ENCODE assay signal across 10 cellular contexts in the genomic region with DNA sequence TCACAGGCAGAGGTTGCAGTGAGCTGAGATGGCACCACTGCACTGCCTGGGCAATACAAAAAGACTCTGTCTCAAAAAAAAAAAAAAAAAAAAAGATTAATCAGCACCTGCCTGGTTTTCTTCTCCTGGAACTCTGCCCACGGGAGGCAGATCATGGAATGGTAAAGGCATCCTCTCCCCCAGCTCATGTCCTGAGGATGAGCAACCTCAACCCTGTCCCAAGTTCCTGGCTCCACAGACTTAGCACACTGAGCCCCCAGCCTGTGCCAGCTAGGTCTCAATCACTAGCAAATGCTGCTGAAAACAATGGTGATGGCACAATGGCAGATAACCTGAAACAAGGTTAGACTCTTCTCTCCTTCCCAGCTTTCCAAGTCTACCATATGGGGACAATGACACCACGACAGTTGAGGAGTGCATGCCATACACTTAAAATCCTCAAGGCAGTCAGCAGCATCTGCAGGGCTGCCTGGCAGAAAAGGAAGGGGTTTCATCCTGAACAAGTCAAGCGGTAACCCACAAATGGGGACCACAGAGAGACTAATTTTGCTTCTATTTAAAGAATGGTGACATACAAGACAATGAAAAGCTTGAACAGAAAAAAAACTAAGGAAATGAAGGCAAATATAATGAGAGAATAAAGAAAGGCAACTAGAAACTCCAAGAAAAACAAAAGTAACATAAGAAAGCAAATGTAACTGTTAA. TPM values are rescaled to one million over a fixed set of nuclear protein-coding genes. Genes with fewer than 3 reads are reported as not detected.
A peak's percentile ranks its signal among the peaks of the same experiment; 100 is the strongest.
DNase-seq lines count a peak whose midpoint lies in the region; ATAC-seq, FAIRE-seq and TF ChIP-seq lines count a peak whose summit lies in the region.
"Had no signal": no experiment of that assay in that cellular context is flagged by ENCODE, and none has a peak within 500 bp of the region (broad histone marks: within the 10 kb centered on the region; RNA-seq: fewer than 3 reads in every experiment).

No MANE protein-coding gene starts in this region.

- no peak for TF ChIP-seq EP300 in GM12878 (IDR thresholded peaks at IDR 0.05; ENCODE audit: borderline replicate concordance in 1 of 2, control insufficient read depth in 1 of 2, low read depth in 2 of 2, low read length in 2 of 2)

- no peak for TF ChIP-seq RAD21 in GM12878 (IDR thresholded peaks at IDR 0.05; ENCODE audit: insufficient read depth, low read depth, low read length)

- no peak overlapping the region for H3K9ac ChIP-seq in GM12878 (ENCODE audit: control insufficient read depth, insufficient read depth, low read length)

- H3K27ac ChIP-seq in GM12878 (ENCODE audit: control insufficient read depth, insufficient read depth) = peak overlapping the region; percentile 53
- H3K27ac ChIP-seq in WERI-Rb-1 = no peak overlapping the region
- H3K27ac ChIP-seq: adrenal gland had no signal

- TF ChIP-seq CTCF in NB4 (IDR thresholded peaks at IDR 0.05; ENCODE audit: low read depth, low read length) = no peak
- TF ChIP-seq CTCF in GM12878 (IDR thresholded peaks at IDR 0.05 in 2 of 3, conservative IDR thresholded peaks at IDR 0.05 in 1 of 3; ENCODE audit: control insufficient read depth in 2 of 3, extremely low read depth in 1 of 3, insufficient read depth in 1 of 3, low read depth in 3 of 3, low read length in 3 of 3) = no peak
- no peak for TF ChIP-seq CTCF in type B pancreatic cell (conservative IDR thresholded peaks at IDR 0.05)
- TF ChIP-seq CTCF in WERI-Rb-1 (IDR thresholded peaks at IDR 0.05; ENCODE audit: low read depth, low read length) = no peak

- RAD21 ChIA-PET in GM12878 (lab: Charles Lee; ENCODE audit: unreplicated experiment) = interaction anchor here (0.6 to 0.7 kb wide), 2 partner anchors 220 to 495 kb away, joined by 3 to 4 read pairs; no protein-coding TSS in a partner anchor

- FAIRE-seq in GM12878 (lab: Jason Lieb, UNC) = peak; percentile 77

- peak overlapping the region; percentile 21 for H3K4me3 ChIP-seq in NB4 (ENCODE audit: low read depth, low read length)
- H3K4me3 ChIP-seq in GM12878 = peak overlapping the region; percentile 33; the same call in 1 of the 2 replicates
- no peak overlapping the region for H3K4me3 ChIP-seq in WERI-Rb-1 (ENCODE audit: low read depth, low read length)
- H3K4me3 ChIP-seq: adrenal gland had no signal

- peaks cover 30% of the 10 kb centered on the region for H3K36me3 Mint-ChIP-seq in activated CD8-positive, alpha-beta memory T cell treated with anti-CD3 and anti-CD28 coated beads, Interleukin-2, amount 10 ng/mL, durations not matched to agents 7 days and 5 days
- peaks cover 10% of the 10 kb centered on the region for H3K36me3 Mint-ChIP-seq in type B pancreatic cell

- H4K20me1 ChIP-seq in GM12878 (ENCODE audit: control insufficient read depth, insufficient read depth) = no peaks in the 10 kb centered on the region; the same call in 1 of the 2 replicates

- in situ Hi-C loops in GM12878 (cut with MboI) = no loop called here

- no peaks in the 10 kb centered on the region for H3K9me3 ChIP-seq in GM12878 (replicated peaks; ENCODE audit: control insufficient read depth, insufficient read depth, low read length)
- H3K9me3 ChIP-seq in WERI-Rb-1 (ENCODE audit: severe bottlenecking) = peaks cover 3% of the 10 kb centered on the region
- H3K9me3 ChIP-seq: adrenal gland had no signal

- peak overlapping the region; percentile 42 for H3K4me3 Mint-ChIP-seq in activated CD8-positive, alpha-beta memory T cell treated with anti-CD3 and anti-CD28 coated beads, Interleukin-2, amount 10 ng/mL, durations not matched to agents 7 days and 5 days
- H3K4me3 Mint-ChIP-seq in type B pancreatic cell = no peak overlapping the region

- POLR2A ChIA-PET in GM12878 (lab: Charles Lee) = interaction anchor here (0.6 to 1.1 kb wide), 5 partner anchors 13 to 305 kb away, joined by 5 to 8 read pairs (median 5); a partner anchor contains a TSS

- H3K36me3 ChIP-seq in GM12878 (ENCODE audit: control insufficient read depth in 2 of 2, insufficient read depth in 2 of 2, low read length in 1 of 2) (peaks cover 0 to 4% of the 10 kb centered on the region in 2 experiments; a peak in 2 of 4 replicates), WERI-Rb-1 (peaks cover 52% of the 10 kb centered on the region)
- H3K36me3 ChIP-seq: adrenal gland had no signal

- TF ChIP-seq POLR2A in NB4 (IDR thresholded peaks at IDR 0.05; ENCODE audit: extremely low read depth, insufficient read length) = no peak
- no peak for TF ChIP-seq POLR2A in GM12878 (IDR thresholded peaks at IDR 0.05; ENCODE audit: low read depth, low read length)

- H3K27ac Mint-ChIP-seq in activated CD8-positive, alpha-beta memory T cell treated with anti-CD3 and anti-CD28 coated beads, Interleukin-2, amount 10 ng/mL, durations not matched to agents 7 days and 5 days = peak overlapping the region; percentile 77
- no peak overlapping the region for H3K27ac Mint-ChIP-seq in type B pancreatic cell

- no peaks in the 10 kb centered on the region for H3K27me3 Mint-ChIP-seq in activated CD8-positive, alpha-beta memory T cell treated with anti-CD3 and anti-CD28 coated beads, Interleukin-2, amount 10 ng/mL, durations not matched to agents 7 days and 5 days
- no peaks in the 10 kb centered on the region for H3K27me3 Mint-ChIP-seq in type B pancreatic cell

- H3K79me2 ChIP-seq in GM12878 (ENCODE audit: control insufficient read depth, insufficient read depth, low read length) = peaks cover 72% of the 10 kb centered on the region

- H3K27me3 ChIP-seq in GM12878 (replicated peaks in 1 of 2; ENCODE audit: control insufficient read depth in 2 of 2, insufficient read depth in 2 of 2, low read length in 1 of 2) (no peaks in the 10 kb centered on the region), WERI-Rb-1 (ENCODE audit: insufficient read depth, low read depth, severe bottlenecking) (no peaks in the 10 kb centered on the region)
- H3K27me3 ChIP-seq: adrenal gland had no signal

- peaks cover 34% of the 10 kb centered on the region for H3K4me1 ChIP-seq in GM12878 (ENCODE audit: control insufficient read depth, insufficient read depth, low read length)

- peaks cover 38% of the 10 kb centered on the region for H3K4me1 Mint-ChIP-seq in activated CD8-positive, alpha-beta memory T cell treated with anti-CD3 and anti-CD28 coated beads, Interleukin-2, amount 10 ng/mL, durations not matched to agents 7 days and 5 days
- H3K4me1 Mint-ChIP-seq in type B pancreatic cell (ENCODE audit: unreplicated experiment) = peaks cover 17% of the 10 kb centered on the region

- CTCF ChIA-PET in activated CD8-positive, alpha-beta memory T cell treated with anti-CD3 and anti-CD28 coated beads, Interleukin-2, amount 10 ng/mL, durations not matched to agents 7 days and 5 days (lab: Charles Lee) = interaction anchor here (1.3 to 4.8 kb wide), 5 partner anchors 8 to 361 kb away, joined by 3 to 18 read pairs (median 5); no protein-coding TSS in a partner anchor
- CTCF ChIA-PET in GM12878 (lab: Yijun Ruan, JAX) = interaction anchor here (0.7 to 1.1 kb wide), 5 partner anchors 28 to 319 kb away, joined by 3 to 4 read pairs (median 3); no protein-coding TSS in a partner anchor

- no peak for ATAC-seq in activated CD8-positive, alpha-beta memory T cell treated with anti-CD3 and anti-CD28 coated beads, Interleukin-2, amount 10 ng/mL, durations not matched to agents 7 days and 5 days
- peak; percentile 27 for ATAC-seq in GM12878

- peak; percentile 75 for DNase-seq in activated CD8-positive, alpha-beta memory T cell treated with anti-CD3 and anti-CD28 coated beads, Interleukin-2, amount 10 ng/mL, durations not matched to agents 7 days and 5 days
- no peak for DNase-seq in activated CD8-positive, alpha-beta memory T cell treated with anti-CD3 and anti-CD28 coated beads, Interleukin-2, amount 50 U/mL, for 4 hours
- DNase-seq in NB4 (ENCODE audit: low read depth) (peak; percentile 56), GM12878 (ENCODE audit: low read depth, low spot score) (peak; percentile 72), type B pancreatic cell (ENCODE audit: extremely low spot score, unreplicated experiment) (peak; percentile 18), WERI-Rb-1 (no peak), hypothalamus (lab: John Stamatoyannopoulos, UW) (no peak), A172 (ENCODE audit: low spot score) (no peak)
- DNase-seq: stimulated activated naive CD4-positive, alpha-beta T cell had no signal

- WGBS in GM12878 (ENCODE audit: insufficient coverage, insufficient replicate concordance, low lambda C conversion rate, missing lambda C conversion rate) = 6% methylated on average over 3 of the region's 3 CpGs

- H3K9me3 Mint-ChIP-seq in activated CD8-positive, alpha-beta memory T cell treated with anti-CD3 and anti-CD28 coated beads, Interleukin-2, amount 10 ng/mL, durations not matched to agents 7 days and 5 days (ENCODE audit: low read depth) = no peaks in the 10 kb centered on the region
- H3K9me3 Mint-ChIP-seq in type B pancreatic cell = no peaks in the 10 kb centered on the region

- H3K4me2 ChIP-seq in GM12878 (ENCODE audit: control insufficient read depth, insufficient read depth) = peak overlapping the region; percentile 61

- SMC1A ChIA-PET in GM12878 (lab: Charles Lee; ENCODE audit: uncharacterized antibody, unreplicated experiment) = interaction anchor here (0.6 to 1.1 kb wide), 4 partner anchors 9 to 387 kb away, joined by 3 read pairs; no protein-coding TSS in a partner anchor

- no peak overlapping the region for H2AFZ ChIP-seq in GM12878 (ENCODE audit: control insufficient read depth, low read depth, low read length)

- intact Hi-C loops in GM12878 (cut with micrococcal nuclease; ENCODE audit: unreplicated experiment) = loop anchor here (5.0 kb wide), 1 partner anchor 362 kb away; no protein-coding TSS in a partner anchor

- BruUV-seq in GM12878 (replicated peaks; lab: Mats Ljungman, UMichigan) = TSS peak; percentile 26

RNA-seq across cellular contexts. Expression of a gene that starts 4.8 kb away (rescaled TPM):
- 10 to 100 TPM; 60.2 to 64.6 TPM for total RNA-seq in activated CD8-positive, alpha-beta memory T cell treated with anti-CD3 and anti-CD28 coated beads, Interleukin-2, amount 10 ng/mL, durations not matched to agents 7 days and 5 days
- 93.0 and 108 TPM in 2 replicates for total RNA-seq in GM12878 (2013; cell fraction: nucleolus; rRNA removed)
- total RNA-seq in GM12878 (2014; rRNA removed) (31.1 and 37.1 TPM in 2 replicates), GM12878 (2014; rRNA removed; fragmentation: Illumina TruSeq; extraction: Trizol) (27.3 and 29.4 TPM in 2 replicates), GM12878 (2021) (63.5 and 63.7 TPM in 2 replicates), type B pancreatic cell (ENCODE audit: low replicate concordance) (29.5 and 43.0 TPM in 2 replicates)
- polyA plus RNA-seq in GM12878 (2011; ENCODE audit: low read depth) = 17.2 TPM
- polyA plus RNA-seq in GM12878 (2011; rRNA removed) (21.0 and 53.8 TPM in 2 replicates), GM12878 (2014; fragmentation: Illumina TruSeq; extraction: Trizol) (40.5 and 52.1 TPM in 2 replicates), GM12878 (2014; fragmentation: Nextera tagmentation; extraction: Ambion mirVana) (1 to 10 TPM in 1 of 2 experiments, under 1 TPM in 1; 0.74 to 1.4 TPM), GM12878 (2014; rRNA removed) (69.0 and 72.0 TPM in 2 replicates), GM12878 (2016; fragmentation: Nextera tagmentation; extraction: Ambion mirVana) (10 to 100 TPM; 16.3 to 19.6 TPM)
- 68.3 and 86.8 TPM in 2 replicates for polyA plus RNA-seq in GM12878 (2011; cell fraction: cytosol; rRNA removed)
- polyA plus RNA-seq in GM12878 (2011; cell fraction: nucleus; rRNA removed) = 59.7 and 73.1 TPM in 2 replicates
- 30.2 and 31.2 TPM in 2 replicates for polyA plus RNA-seq in GM12878 (2012)
- 127 and 131 TPM in 2 replicates for polyA minus RNA-seq in GM12878 (2011; rRNA and poly(A)+ RNA removed)
- polyA minus RNA-seq in GM12878 (2011; cell fraction: cytosol; rRNA and poly(A)+ RNA removed) = 34.1 and 34.6 TPM in 2 replicates
- 28.4 and 72.4 TPM in 2 replicates for polyA minus RNA-seq in GM12878 (2011; cell fraction: nucleus; rRNA and poly(A)+ RNA removed)
- total RNA-seq in A172 (2014; rRNA removed; shearing (Covaris generic)) = 22.8 and 26.1 TPM in 2 replicates

RNA-seq across cellular contexts. Expression of a gene that starts 19.6 kb away (rescaled TPM):
- total RNA-seq in activated CD8-positive, alpha-beta memory T cell treated with anti-CD3 and anti-CD28 coated beads, Interleukin-2, amount 10 ng/mL, durations not matched to agents 7 days and 5 days = 10 to 100 TPM; 11.1 to 13.1 TPM
- 21.2 and 21.8 TPM in 2 replicates for total RNA-seq in GM12878 (2013; cell fraction: nucleolus; rRNA removed)
- 5.5 TPM in 2 replicates for total RNA-seq in GM12878 (2014; rRNA removed)
- total RNA-seq in GM12878 (2014; rRNA removed; fragmentation: Illumina TruSeq; extraction: Trizol) = 10.3 and 10.4 TPM in 2 replicates
- total RNA-seq in GM12878 (2021) = 4.0 and 4.8 TPM in 2 replicates
- polyA plus RNA-seq in GM12878 (2011; ENCODE audit: low read depth) = 3.4 TPM
- 5.2 and 9.0 TPM in 2 replicates for polyA plus RNA-seq in GM12878 (2011; rRNA removed)
- polyA plus RNA-seq in GM12878 (2011; cell fraction: cytosol; rRNA removed) = 0.66 and 1.0 TPM in 2 replicates
- 8.3 and 14.5 TPM in 2 replicates for polyA plus RNA-seq in GM12878 (2011; cell fraction: nucleus; rRNA removed)
- polyA plus RNA-seq in GM12878 (2012) = 2.9 and 6.9 TPM in 2 replicates
- 15.9 and 18.1 TPM in 2 replicates for polyA plus RNA-seq in GM12878 (2014; fragmentation: Illumina TruSeq; extraction: Trizol)
- 1 to 10 TPM; 1.7 to 4.0 TPM for polyA plus RNA-seq in GM12878 (2014; fragmentation: Nextera tagmentation; extraction: Ambion mirVana)
- 11.5 and 12.2 TPM in 2 replicates for polyA plus RNA-seq in GM12878 (2014; rRNA removed)
- 1 to 10 TPM; 3.6 to 4.9 TPM for polyA plus RNA-seq in GM12878 (2016; fragmentation: Nextera tagmentation; extraction: Ambion mirVana)
- polyA minus RNA-seq in GM12878 (2011; rRNA and poly(A)+ RNA removed) = 0.98 and 1.6 TPM in 2 replicates
- polyA minus RNA-seq in GM12878 (2011; cell fraction: cytosol; rRNA and poly(A)+ RNA removed) = not detected in 2 replicates
- 1.5 and 5.4 TPM in 2 replicates for polyA minus RNA-seq in GM12878 (2011; cell fraction: nucleus; rRNA and poly(A)+ RNA removed)
- 8.9 and 9.4 TPM in 2 replicates for total RNA-seq in type B pancreatic cell (ENCODE audit: low replicate concordance)
- total RNA-seq in A172 (2014; rRNA removed; shearing (Covaris generic)) = 1.4 and 5.2 TPM in 2 replicates

RNA-seq across cellular contexts. Expression of a gene that starts 52.8 kb away (rescaled TPM):
- 10 to 100 TPM; 48.3 to 50.1 TPM for total RNA-seq in activated CD8-positive, alpha-beta memory T cell treated with anti-CD3 and anti-CD28 coated beads, Interleukin-2, amount 10 ng/mL, durations not matched to agents 7 days and 5 days
- total RNA-seq in GM12878 (2013; cell fraction: nucleolus; rRNA removed) = 45.1 and 48.9 TPM in 2 replicates
- total RNA-seq in GM12878 (2014; rRNA removed) (27.0 and 29.0 TPM in 2 replicates), GM12878 (2014; rRNA removed; fragmentation: Illumina TruSeq; extraction: Trizol) (29.0 and 31.4 TPM in 2 replicates), GM12878 (2021) (34.1 and 36.4 TPM in 2 replicates), type B pancreatic cell (ENCODE audit: low replicate concordance) (54.2 and 63.1 TPM in 2 replicates)
- 7.7 TPM for polyA plus RNA-seq in GM12878 (2011; ENCODE audit: low read depth)
- polyA plus RNA-seq in GM12878 (2011; rRNA removed) (49.4 and 61.1 TPM in 2 replicates), GM12878 (2014; fragmentation: Illumina TruSeq; extraction: Trizol) (20.2 and 24.7 TPM in 2 replicates), GM12878 (2014; fragmentation: Nextera tagmentation; extraction: Ambion mirVana) (1 to 10 TPM; 5.5 to 5.7 TPM), GM12878 (2014; rRNA removed) (12.2 and 16.3 TPM in 2 replicates), GM12878 (2016; fragmentation: Nextera tagmentation; extraction: Ambion mirVana) (10 to 100 TPM; 14.4 to 14.6 TPM)
- 34.1 and 36.7 TPM in 2 replicates for polyA plus RNA-seq in GM12878 (2011; cell fraction: cytosol; rRNA removed)
- 22.9 and 30.8 TPM in 2 replicates for polyA plus RNA-seq in GM12878 (2011; cell fraction: nucleus; rRNA removed)
- 12.4 and 13.7 TPM in 2 replicates for polyA plus RNA-seq in GM12878 (2012)
- polyA minus RNA-seq in GM12878 (2011; rRNA and poly(A)+ RNA removed) = 171 and 274 TPM in 2 replicates
- 61.7 and 81.0 TPM in 2 replicates for polyA minus RNA-seq in GM12878 (2011; cell fraction: cytosol; rRNA and poly(A)+ RNA removed)
- polyA minus RNA-seq in GM12878 (2011; cell fraction: nucleus; rRNA and poly(A)+ RNA removed) = 28.7 and 36.5 TPM in 2 replicates
- total RNA-seq in A172 (2014; rRNA removed; shearing (Covaris generic)) = 24.7 and 26.9 TPM in 2 replicates

Comparison
In these comparisons a context has a peak if more than half of its experiments do, and no peak if none do; other contexts are left out.
1. DNase-seq: peak in activated CD8-positive, alpha-beta memory T cell treated with anti-CD3 and anti-CD28 coated beads, Interleukin-2, amount 10 ng/mL, durations not matched to agents 7 days and 5 days (single experiment), NB4 (single experiment), GM12878 (single experiment) and type B pancreatic cell (single experiment); none in activated CD8-positive, alpha-beta memory T cell treated with anti-CD3 and anti-CD28 coated beads, Interleukin-2, amount 50 U/mL, for 4 hours (single experiment), WERI-Rb-1 (single experiment), hypothalamus (0 of 51) and A172 (single experiment).